Comparison of ENCODE assay signal across 20 cellular contexts in genomic region chr13:37648604-37649003, GRCh38. TPM values are rescaled to one million over a fixed set of nuclear protein-coding genes. Genes with fewer than 3 reads are reported as not detected.
DNase-seq lines count a peak whose midpoint lies in the region; ATAC-seq and TF ChIP-seq lines count a peak whose summit lies in the region.
"Had no signal": no experiment of that assay in that cellular context is flagged by ENCODE, and none has a peak within 500 bp of the region (broad histone marks: within the 10 kb centered on the region; RNA-seq: fewer than 3 reads in every experiment).

No MANE protein-coding gene starts in this region.

- peaks cover 17% of the 10 kb centered on the region for H3K4me1 Mint-ChIP-seq in GM23338

- H3K9me3 ChIP-seq in RWPE2 (ENCODE audit: severe bottlenecking) (no peaks in the 10 kb centered on the region), fibroblast of lung (ENCODE audit: control insufficient read depth, insufficient read depth, low read depth, low read length) (no peaks in the 10 kb centered on the region), uterus (no peaks in the 10 kb centered on the region)
- H3K9me3 ChIP-seq: ovary had no signal

- DNase-seq in ELR (ENCODE audit: low read depth), result peak; percentile 17
- no peak for DNase-seq in RWPE2 (ENCODE audit: low spot score)
- DNase-seq in fibroblast of lung (ENCODE audit: low read depth in 2 of 2), result peak; percentile 72 to 86
- DNase-seq in renal cortical epithelial cell (ENCODE audit: low read depth), result peak; percentile 28
- no peak for DNase-seq in uterus
- DNase-seq in GM23338 (ENCODE audit: low spot score), result no peak
- DNase-seq: activated CD4-positive, CD25-positive, alpha-beta regulatory T cell; C1 segment of cervical spinal cord; DMS153; KG1; NCI-H1105 treated with DMSO at 0.1 percent for 48 hours; NCI-H2227 treated with DMSO at 0.1 percent for 48 hours; ovary; SHP77; stimulated activated CD4-positive, alpha-beta T cell treated with anti-CD3 and anti-CD28 coated beads, Interleukin-4, amount 100 ng/mL, for 24 hours; T-helper 2 cell had no signal

- H4K20me1 ChIP-seq in fibroblast of lung (ENCODE audit: control insufficient read depth, extremely low read depth, insufficient read depth, low read length), result no peaks in the 10 kb centered on the region
- H4K20me1 ChIP-seq in GM23338 (replicated peaks; ENCODE audit: insufficient read depth), result no peaks in the 10 kb centered on the region

- no peaks in the 10 kb centered on the region for H3F3A ChIP-seq in GM23338 (replicated peaks; ENCODE audit: low read depth)

- no peaks in the 10 kb centered on the region for H3K27me3 Mint-ChIP-seq in GM23338 (ENCODE audit: insufficient read depth, low read depth, poor library complexity)

- no peak overlapping the region for H3K4me3 Mint-ChIP-seq in GM23338

- H3K27ac ChIP-seq in RWPE2 (ENCODE audit: poor library complexity, severe bottlenecking), result no peak overlapping the region
- no peak overlapping the region for H3K27ac ChIP-seq in fibroblast of lung (ENCODE audit: insufficient read depth, low read length)
- no peak overlapping the region for H3K27ac ChIP-seq in uterus
- H3K27ac ChIP-seq in GM23338 (ENCODE audit: low read depth), result no peak overlapping the region
- H3K27ac ChIP-seq: hepatocyte, ovary had no signal

- H3K4me3 ChIP-seq in RWPE2 (ENCODE audit: severe bottlenecking) (no peak overlapping the region), fibroblast of lung (replicated peaks in 1 of 4; ENCODE audit: control extremely low read depth in 1 of 4, insufficient read depth in 1 of 4, low read depth in 3 of 4, low read length in 4 of 4) (no peak overlapping the region), uterus (no peak overlapping the region), GM23338 (no peak overlapping the region)
- H3K4me3 ChIP-seq: hepatocyte, ovary had no signal

- H3K9me3 Mint-ChIP-seq in GM23338, result no peaks in the 10 kb centered on the region

- TF ChIP-seq POLR2A in uterus (IDR thresholded peaks at IDR 0.05), result no peak

- H3K4me1 ChIP-seq in RWPE2 (ENCODE audit: insufficient read depth, poor library complexity, severe bottlenecking) (no peaks in the 10 kb centered on the region), fibroblast of lung (ENCODE audit: control insufficient read depth, extremely low read depth, insufficient read depth, low read length) (no peaks in the 10 kb centered on the region), uterus (no peaks in the 10 kb centered on the region), GM23338 (ENCODE audit: insufficient read depth) (peaks cover 15% of the 10 kb centered on the region)

- H3K4me2 ChIP-seq in fibroblast of lung (ENCODE audit: extremely low read depth, insufficient read depth, low read length) (no peak overlapping the region), GM23338 (no peak overlapping the region)
- H3K4me2 ChIP-seq: hepatocyte had no signal

- TF ChIP-seq CTCF in RWPE2 (IDR thresholded peaks at IDR 0.05; ENCODE audit: poor library complexity, severe bottlenecking) (no peak), fibroblast of lung (conservative IDR thresholded peaks at IDR 0.05 in 1 of 2, IDR thresholded peaks at IDR 0.05 in 1 of 2; ENCODE audit: low read depth in 1 of 2, low read length in 2 of 2) (no peak), uterus (IDR thresholded peaks at IDR 0.05) (no peak), GM23338 (conservative IDR thresholded peaks at IDR 0.05; ENCODE audit: low read depth in 2 of 2) (no peak)

- no peak overlapping the region for H3K27ac Mint-ChIP-seq in GM23338

- H2AFZ ChIP-seq in fibroblast of lung (ENCODE audit: low read length) (no peak overlapping the region), GM23338 (no peak overlapping the region)
- H2AFZ ChIP-seq: hepatocyte had no signal

- H3K79me2 ChIP-seq in fibroblast of lung (ENCODE audit: control insufficient read depth, insufficient read depth, low read length) (no peaks in the 10 kb centered on the region), GM23338 (replicated peaks; ENCODE audit: insufficient read depth) (no peaks in the 10 kb centered on the region)
- H3K79me2 ChIP-seq: hepatocyte had no signal

- H3K36me3 ChIP-seq in RWPE2 (ENCODE audit: low read depth) (no peaks in the 10 kb centered on the region), fibroblast of lung (ENCODE audit: control insufficient read depth, insufficient read depth, low read length) (no peaks in the 10 kb centered on the region), uterus (no peaks in the 10 kb centered on the region), GM23338 (ENCODE audit: insufficient read depth) (no peaks in the 10 kb centered on the region)
- H3K36me3 ChIP-seq: ovary had no signal

- intact Hi-C loops in uterus (cut with DNase I; ENCODE audit: low total_unique reads), result no loop called here

- H3K36me3 Mint-ChIP-seq in GM23338 (ENCODE audit: low read depth), result no peaks in the 10 kb centered on the region

- peaks cover 1% of the 10 kb centered on the region; the same call in 1 of the 2 replicates for H3K9me2 ChIP-seq in GM23338 (ENCODE audit: insufficient read depth)

- H3K9ac ChIP-seq in fibroblast of lung (ENCODE audit: insufficient read depth, low read length), result no peak overlapping the region

- peak; percentile 45 for ATAC-seq in RWPE2 (ENCODE audit: low read depth)
- no peak for ATAC-seq in HG03460 (IDR thresholded peaks at IDR 0.05; ENCODE audit: unreplicated experiment)
- ATAC-seq in HG02981 (IDR thresholded peaks at IDR 0.05; ENCODE audit: unreplicated experiment), result no peak
- ATAC-seq in GM23338, result no peak

- H3K27me3 ChIP-seq in RWPE2 (ENCODE audit: insufficient read depth, poor library complexity, severe bottlenecking) (no peaks in the 10 kb centered on the region), fibroblast of lung (ENCODE audit: control insufficient read depth, insufficient read depth, low read length) (no peaks in the 10 kb centered on the region), uterus (no peaks in the 10 kb centered on the region), GM23338 (ENCODE audit: insufficient read depth) (no peaks in the 10 kb centered on the region)
- H3K27me3 ChIP-seq: hepatocyte, ovary had no signal

TF ChIP-seq in GM23338, 12 proteins besides CTCF, POLR2A, EP300 and RAD21:
- TF ChIP-seq POLR2AphosphoS5 (IDR thresholded peaks at IDR 0.05; ENCODE audit: low read depth), result no peak
- no peak for TF ChIP-seq ETS1 (IDR thresholded peaks at IDR 0.05)
- TF ChIP-seq EZH2phosphoT487 (IDR thresholded peaks at IDR 0.05; ENCODE audit: unreplicated experiment), result no peak
- no peak for TF ChIP-seq CREB1 (CRISPR knock-in tag; IDR thresholded peaks at IDR 0.05; ENCODE audit: low read depth)
- no peak for TF ChIP-seq ZNF114 (CRISPR knock-in tag; IDR thresholded peaks at IDR 0.05)

RNA-seq across cellular contexts. Expression of gene POSTN, which starts 50.0 kb away (rescaled TPM):
- total RNA-seq in fibroblast of lung, result 38.0 and 221 TPM in 2 replicates
- polyA plus RNA-seq in fibroblast of lung, result 526 and 1,141 TPM in 2 replicates
- polyA plus RNA-seq in fibroblast of lung (2012), result 266 and 548 TPM in 2 replicates
- polyA minus RNA-seq in fibroblast of lung (ENCODE audit: low replicate concordance), result 47.4 and 65.8 TPM in 2 replicates
- 1.2 and 1.6 TPM in 2 replicates for total RNA-seq in renal cortical epithelial cell
- 100 to 1,000 TPM in 1 of 4 donors, 10 to 100 TPM in 3; 67.9 to 778 (median 76.4) TPM for total RNA-seq in uterus
- total RNA-seq in GM23338 (2014; rRNA removed; shearing (Covaris generic)), result 0.31 and 0.39 TPM in 2 replicates
- polyA plus RNA-seq in GM23338 (2016; fragmentation: Nextera tagmentation; extraction: Ambion mirVana), result 0.21 and 0.37 TPM in 2 replicates
- total RNA-seq: activated CD8-positive, alpha-beta memory T cell treated with anti-CD3 and anti-CD28 coated beads for 36 hours had no signal

Comparison
In these comparisons a context has a peak if more than half of its experiments do, and no peak if none do; other contexts are left out.
1. DNase-seq: peak in ELR (single experiment), fibroblast of lung (2 of 2) and renal cortical epithelial cell (single experiment); none in RWPE2 (single experiment), uterus (0 of 2) and GM23338 (single experiment).
2. RNA of gene POSTN, which starts 50.0 kb away (total RNA-seq): 38.0 to 221 TPM in fibroblast of lung and 67.9 to 778 TPM in uterus; 1.2 to 1.6 TPM in renal cortical epithelial cell and 0.31 to 0.39 TPM in GM23338; every median in the first group is over 10 times any median in the second.